8 cellular contexts compared by ENCODE assay signal in genomic region chr2:110204408-110205385, GRCh38. TPM values are rescaled to one million over a fixed set of nuclear protein-coding genes. Genes with fewer than 3 reads are reported as not detected.
DNase-seq lines count a peak whose midpoint lies in the region; ATAC-seq, FAIRE-seq and TF ChIP-seq lines count a peak whose summit lies in the region.

Gene NPHP1 (minus strand): TSS chr2:110205013. CDS start chr2:110204968, 45 bp downstream.

- H3K9me3 Mint-ChIP-seq in activated naive CD8-positive, alpha-beta T cell treated with anti-CD3 and anti-CD28 coated beads, Interleukin-2, amount 50 U/mL, for 24 hours: no peaks in the 10 kb centered on the region
- no peaks in the 10 kb centered on the region for H3K9me3 Mint-ChIP-seq in type B pancreatic cell

- peak; percentile 73 for TF ChIP-seq POLR2A in GM12892 (IDR thresholded peaks at IDR 0.05; ENCODE audit: low read depth, low read length)

- peaks cover 17% of the 10 kb centered on the region for H3K36me3 Mint-ChIP-seq in activated naive CD8-positive, alpha-beta T cell treated with anti-CD3 and anti-CD28 coated beads, Interleukin-2, amount 50 U/mL, for 24 hours (ENCODE audit: low read depth)
- H3K36me3 Mint-ChIP-seq in type B pancreatic cell: no peaks in the 10 kb centered on the region

- TF ChIP-seq CTCF in type B pancreatic cell (conservative IDR thresholded peaks at IDR 0.05): peak; percentile 44

- peaks cover 29% of the 10 kb centered on the region for H3K4me1 Mint-ChIP-seq in activated naive CD8-positive, alpha-beta T cell treated with anti-CD3 and anti-CD28 coated beads, Interleukin-2, amount 50 U/mL, for 24 hours
- peaks cover 9% of the 10 kb centered on the region for H3K4me1 Mint-ChIP-seq in type B pancreatic cell (ENCODE audit: unreplicated experiment)

- H3K27me3 Mint-ChIP-seq in activated naive CD8-positive, alpha-beta T cell treated with anti-CD3 and anti-CD28 coated beads, Interleukin-2, amount 50 U/mL, for 24 hours: no peaks in the 10 kb centered on the region
- no peaks in the 10 kb centered on the region for H3K27me3 Mint-ChIP-seq in type B pancreatic cell

- intact Hi-C loops in cardiac septum (cut with DNase I): no loop called here
- intact Hi-C loops in posterior cingulate gyrus (cut with DNase I): loop anchor here (1.0 kb wide), 1 partner anchor 8 kb away; the partner anchor contains the start of gene MTLN

- peak; percentile 96 for ATAC-seq in HG02642 (IDR thresholded peaks at IDR 0.05; ENCODE audit: poor library complexity, unreplicated experiment)
- peak; percentile 87 for ATAC-seq in activated naive CD8-positive, alpha-beta T cell treated with anti-CD3 and anti-CD28 coated beads, Interleukin-2, amount 50 U/mL, for 24 hours

- peak within 1 kb of the TSS; percentile 82 for H3K4me3 Mint-ChIP-seq in activated naive CD8-positive, alpha-beta T cell treated with anti-CD3 and anti-CD28 coated beads, Interleukin-2, amount 50 U/mL, for 24 hours
- H3K4me3 Mint-ChIP-seq in type B pancreatic cell: peak within 1 kb of the TSS; percentile 92

- peak within 1 kb of the TSS; percentile 72 for H3K27ac Mint-ChIP-seq in activated naive CD8-positive, alpha-beta T cell treated with anti-CD3 and anti-CD28 coated beads, Interleukin-2, amount 50 U/mL, for 24 hours
- H3K27ac Mint-ChIP-seq in type B pancreatic cell: peak within 1 kb of the TSS; percentile 77

- peak; percentile 94 for FAIRE-seq in GM12892 (lab: Jason Lieb, UNC)

- DNase-seq in GM12892 (ENCODE audit: insufficient read length) (peak; percentile 87), NCI-H1092 treated with DMSO at 0.1 percent for 48 hours (lab: John Stamatoyannopoulos, UW) (peak; percentile 63), SW 1271 (lab: John Stamatoyannopoulos, UW) (peak; percentile 64 to 85), cardiac septum (ENCODE audit: low spot score) (peak; percentile 90), posterior cingulate gyrus (peak; percentile 78 to 98 (median 88)), type B pancreatic cell (ENCODE audit: extremely low spot score, unreplicated experiment) (peak; percentile 91)
- peak; percentile 89 for DNase-seq in activated naive CD8-positive, alpha-beta T cell treated with anti-CD3 and anti-CD28 coated beads, Interleukin-2, amount 50 U/mL, for 24 hours

RNA-seq across cellular contexts. Expression of gene NPHP1, which starts in this region (rescaled TPM):
- polyA plus RNA-seq in GM12892 (2012; ENCODE audit: missing spikeins): 3.9 TPM
- total RNA-seq in cardiac septum (4.8 TPM), type B pancreatic cell (ENCODE audit: low replicate concordance) (2.9 and 8.2 TPM in 2 replicates)

Comparison
In these comparisons a context has a peak if more than half of its experiments do, and no peak if none do; other contexts are left out.
1. Peak in every context shown above with its lines: DNase-seq and ATAC-seq.